ENCODE assay signal across 2 cellular contexts in the genomic region with DNA sequence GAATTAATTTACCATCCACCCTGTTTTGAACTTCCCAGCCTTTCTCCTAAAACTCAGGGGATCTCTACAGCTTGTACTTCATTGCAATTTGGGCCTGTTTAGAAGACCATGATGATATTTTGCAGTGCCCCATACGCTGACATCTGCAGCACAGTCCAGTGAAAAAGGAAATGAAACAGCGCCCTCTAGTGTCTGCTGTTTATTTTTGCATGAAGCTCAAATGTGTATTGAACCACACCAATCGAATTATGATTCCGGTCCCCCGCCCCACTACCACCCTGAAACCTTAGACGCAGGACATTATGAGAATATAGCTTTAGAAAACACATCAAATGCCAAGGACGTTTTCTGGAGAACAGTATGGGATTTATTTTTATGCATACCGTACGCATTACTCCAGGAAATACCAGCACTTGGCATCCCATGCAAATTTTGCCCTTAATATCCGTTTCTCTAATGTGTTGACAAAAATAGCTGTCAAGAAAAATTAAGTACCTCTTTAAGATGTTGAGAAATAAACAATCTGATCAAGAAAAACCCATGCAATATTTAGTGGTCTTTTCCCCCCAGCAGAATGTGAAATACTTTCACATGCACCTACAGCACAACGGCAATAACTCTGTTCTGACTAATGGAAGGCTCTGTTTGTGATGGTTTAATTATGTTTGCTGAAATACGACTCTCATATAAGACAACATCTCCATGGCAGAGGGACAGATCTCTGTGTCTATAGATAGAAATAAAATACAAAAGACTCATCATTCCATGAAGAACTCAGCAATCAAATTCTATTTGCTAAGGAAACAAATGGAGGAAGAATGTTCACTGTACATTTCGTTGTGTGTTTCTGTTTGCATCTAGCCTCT.
TF ChIP-seq lines count a peak whose summit lies in the region.

No MANE protein-coding gene starts in this region.

TF ChIP-seq in HCT116, 20 proteins besides CTCF, POLR2A, EP300 and RAD21 (continued from another document):
- TF ChIP-seq POLR2AphosphoS5 (IDR thresholded peaks at IDR 0.05; ENCODE audit: low read depth, low read length) (no peak), FOSL1 (IDR thresholded peaks at IDR 0.05; ENCODE audit: low read depth) (no peak), JUND (IDR thresholded peaks at IDR 0.05) (no peak), YY1 (IDR thresholded peaks at IDR 0.05; ENCODE audit: extremely low read depth, insufficient replicate concordance, low read depth, low read length) (no peak), ZNF274 (IDR thresholded peaks at IDR 0.05; ENCODE audit: low read depth, low read length) (no peak), EZH2phosphoT487 (IDR thresholded peaks at IDR 0.05; ENCODE audit: borderline replicate concordance) (no peak), CBX3 (IDR thresholded peaks at IDR 0.05; ENCODE audit: low read depth) (no peak), EGR1 (IDR thresholded peaks at IDR 0.05; ENCODE audit: low read depth) (no peak), ELF1 (IDR thresholded peaks at IDR 0.05; ENCODE audit: borderline replicate concordance, low read depth) (no peak), ZFX (IDR thresholded peaks at IDR 0.05) (no peak), CEBPB (IDR thresholded peaks at IDR 0.05; ENCODE audit: low read depth) (no peak), SIN3A (IDR thresholded peaks at IDR 0.05; ENCODE audit: low read depth) (no peak)
- TF ChIP-seq, protein P1, sequence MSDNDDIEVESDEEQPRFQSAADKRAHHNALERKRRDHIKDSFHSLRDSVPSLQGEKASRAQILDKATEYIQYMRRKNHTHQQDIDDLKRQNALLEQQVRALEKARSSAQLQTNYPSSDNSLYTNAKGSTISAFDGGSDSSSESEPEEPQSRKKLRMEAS (IDR thresholded peaks at IDR 0.05), result no peak
- TF ChIP-seq, protein P2, sequence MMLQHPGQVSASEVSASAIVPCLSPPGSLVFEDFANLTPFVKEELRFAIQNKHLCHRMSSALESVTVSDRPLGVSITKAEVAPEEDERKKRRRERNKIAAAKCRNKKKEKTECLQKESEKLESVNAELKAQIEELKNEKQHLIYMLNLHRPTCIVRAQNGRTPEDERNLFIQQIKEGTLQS (IDR thresholded peaks at IDR 0.05), result no peak
- TF ChIP-seq, protein P3, sequence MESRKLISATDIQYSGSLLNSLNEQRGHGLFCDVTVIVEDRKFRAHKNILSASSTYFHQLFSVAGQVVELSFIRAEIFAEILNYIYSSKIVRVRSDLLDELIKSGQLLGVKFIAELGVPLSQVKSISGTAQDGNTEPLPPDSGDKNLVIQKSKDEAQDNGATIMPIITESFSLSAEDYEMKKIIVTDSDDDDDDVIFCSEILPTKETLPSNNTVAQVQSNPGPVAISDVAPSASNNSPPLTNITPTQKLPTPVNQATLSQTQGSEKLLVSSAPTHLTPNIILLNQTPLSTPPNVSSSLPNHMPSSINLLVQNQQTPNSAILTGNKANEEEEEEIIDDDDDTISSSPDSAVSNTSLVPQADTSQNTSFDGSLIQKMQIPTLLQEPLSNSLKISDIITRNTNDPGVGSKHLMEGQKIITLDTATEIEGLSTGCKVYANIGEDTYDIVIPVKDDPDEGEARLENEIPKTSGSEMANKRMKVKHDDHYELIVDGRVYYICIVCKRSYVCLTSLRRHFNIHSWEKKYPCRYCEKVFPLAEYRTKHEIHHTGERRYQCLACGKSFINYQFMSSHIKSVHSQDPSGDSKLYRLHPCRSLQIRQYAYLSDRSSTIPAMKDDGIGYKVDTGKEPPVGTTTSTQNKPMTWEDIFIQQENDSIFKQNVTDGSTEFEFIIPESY (IDR thresholded peaks at IDR 0.05; ENCODE audit: extremely low read depth, insufficient replicate concordance, low read length), result no peak
TF ChIP-seq in HCT116: peak in this region for 0.

TF ChIP-seq in HepG2, 621 proteins besides CTCF, POLR2A, EP300 and RAD21 (continued from another document):
- TF ChIP-seq, protein P4, sequence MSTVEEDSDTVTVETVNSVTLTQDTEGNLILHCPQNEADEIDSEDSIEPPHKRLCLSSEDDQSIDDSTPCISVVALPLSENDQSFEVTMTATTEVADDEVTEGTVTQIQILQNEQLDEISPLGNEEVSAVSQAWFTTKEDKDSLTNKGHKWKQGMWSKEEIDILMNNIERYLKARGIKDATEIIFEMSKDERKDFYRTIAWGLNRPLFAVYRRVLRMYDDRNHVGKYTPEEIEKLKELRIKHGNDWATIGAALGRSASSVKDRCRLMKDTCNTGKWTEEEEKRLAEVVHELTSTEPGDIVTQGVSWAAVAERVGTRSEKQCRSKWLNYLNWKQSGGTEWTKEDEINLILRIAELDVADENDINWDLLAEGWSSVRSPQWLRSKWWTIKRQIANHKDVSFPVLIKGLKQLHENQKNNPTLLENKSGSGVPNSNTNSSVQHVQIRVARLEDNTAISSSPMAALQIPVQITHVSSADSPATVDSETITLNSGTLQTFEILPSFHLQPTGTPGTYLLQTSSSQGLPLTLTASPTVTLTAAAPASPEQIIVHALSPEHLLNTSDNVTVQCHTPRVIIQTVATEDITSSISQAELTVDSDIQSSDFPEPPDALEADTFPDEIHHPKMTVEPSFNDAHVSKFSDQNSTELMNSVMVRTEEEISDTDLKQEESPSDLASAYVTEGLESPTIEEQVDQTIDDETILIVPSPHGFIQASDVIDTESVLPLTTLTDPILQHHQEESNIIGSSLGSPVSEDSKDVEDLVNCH (CRISPR knock-in tag; IDR thresholded peaks at IDR 0.05), result no peak
- TF ChIP-seq, protein P5, sequence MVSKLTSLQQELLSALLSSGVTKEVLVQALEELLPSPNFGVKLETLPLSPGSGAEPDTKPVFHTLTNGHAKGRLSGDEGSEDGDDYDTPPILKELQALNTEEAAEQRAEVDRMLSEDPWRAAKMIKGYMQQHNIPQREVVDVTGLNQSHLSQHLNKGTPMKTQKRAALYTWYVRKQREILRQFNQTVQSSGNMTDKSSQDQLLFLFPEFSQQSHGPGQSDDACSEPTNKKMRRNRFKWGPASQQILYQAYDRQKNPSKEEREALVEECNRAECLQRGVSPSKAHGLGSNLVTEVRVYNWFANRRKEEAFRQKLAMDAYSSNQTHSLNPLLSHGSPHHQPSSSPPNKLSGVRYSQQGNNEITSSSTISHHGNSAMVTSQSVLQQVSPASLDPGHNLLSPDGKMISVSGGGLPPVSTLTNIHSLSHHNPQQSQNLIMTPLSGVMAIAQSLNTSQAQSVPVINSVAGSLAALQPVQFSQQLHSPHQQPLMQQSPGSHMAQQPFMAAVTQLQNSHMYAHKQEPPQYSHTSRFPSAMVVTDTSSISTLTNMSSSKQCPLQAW (CRISPR knock-in tag; IDR thresholded peaks at IDR 0.05), result no peak
- TF ChIP-seq, protein P6, sequence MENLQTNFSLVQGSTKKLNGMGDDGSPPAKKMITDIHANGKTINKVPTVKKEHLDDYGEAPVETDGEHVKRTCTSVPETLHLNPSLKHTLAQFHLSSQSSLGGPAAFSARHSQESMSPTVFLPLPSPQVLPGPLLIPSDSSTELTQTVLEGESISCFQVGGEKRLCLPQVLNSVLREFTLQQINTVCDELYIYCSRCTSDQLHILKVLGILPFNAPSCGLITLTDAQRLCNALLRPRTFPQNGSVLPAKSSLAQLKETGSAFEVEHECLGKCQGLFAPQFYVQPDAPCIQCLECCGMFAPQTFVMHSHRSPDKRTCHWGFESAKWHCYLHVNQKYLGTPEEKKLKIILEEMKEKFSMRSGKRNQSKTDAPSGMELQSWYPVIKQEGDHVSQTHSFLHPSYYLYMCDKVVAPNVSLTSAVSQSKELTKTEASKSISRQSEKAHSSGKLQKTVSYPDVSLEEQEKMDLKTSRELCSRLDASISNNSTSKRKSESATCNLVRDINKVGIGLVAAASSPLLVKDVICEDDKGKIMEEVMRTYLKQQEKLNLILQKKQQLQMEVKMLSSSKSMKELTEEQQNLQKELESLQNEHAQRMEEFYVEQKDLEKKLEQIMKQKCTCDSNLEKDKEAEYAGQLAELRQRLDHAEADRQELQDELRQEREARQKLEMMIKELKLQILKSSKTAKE (CRISPR knock-in tag; IDR thresholded peaks at IDR 0.05; ENCODE audit: borderline replicate concordance), result no peak
- TF ChIP-seq ZNF788 (CRISPR knock-in tag; IDR thresholded peaks at IDR 0.05; ENCODE audit: borderline replicate concordance) (no peak), ZNF598 (CRISPR knock-in tag; IDR thresholded peaks at IDR 0.05; ENCODE audit: borderline replicate concordance) (no peak), SMC3 (IDR thresholded peaks at IDR 0.05; ENCODE audit: low read length) (peak; percentile 71; the same call in 1 of the 2 replicates), ZNF558 (CRISPR knock-in tag; IDR thresholded peaks at IDR 0.05; ENCODE audit: borderline replicate concordance) (no peak), ZFP36L2 (CRISPR knock-in tag; IDR thresholded peaks at IDR 0.05) (no peak), ZNF367 (CRISPR knock-in tag; IDR thresholded peaks at IDR 0.05; ENCODE audit: borderline replicate concordance) (no peak), KMT2B (CRISPR knock-in tag; IDR thresholded peaks at IDR 0.05) (no peak), BCL6 (CRISPR knock-in tag; IDR thresholded peaks at IDR 0.05) (no peak), ZSCAN12 (CRISPR knock-in tag; IDR thresholded peaks at IDR 0.05) (no peak)
- TF ChIP-seq, protein P7, sequence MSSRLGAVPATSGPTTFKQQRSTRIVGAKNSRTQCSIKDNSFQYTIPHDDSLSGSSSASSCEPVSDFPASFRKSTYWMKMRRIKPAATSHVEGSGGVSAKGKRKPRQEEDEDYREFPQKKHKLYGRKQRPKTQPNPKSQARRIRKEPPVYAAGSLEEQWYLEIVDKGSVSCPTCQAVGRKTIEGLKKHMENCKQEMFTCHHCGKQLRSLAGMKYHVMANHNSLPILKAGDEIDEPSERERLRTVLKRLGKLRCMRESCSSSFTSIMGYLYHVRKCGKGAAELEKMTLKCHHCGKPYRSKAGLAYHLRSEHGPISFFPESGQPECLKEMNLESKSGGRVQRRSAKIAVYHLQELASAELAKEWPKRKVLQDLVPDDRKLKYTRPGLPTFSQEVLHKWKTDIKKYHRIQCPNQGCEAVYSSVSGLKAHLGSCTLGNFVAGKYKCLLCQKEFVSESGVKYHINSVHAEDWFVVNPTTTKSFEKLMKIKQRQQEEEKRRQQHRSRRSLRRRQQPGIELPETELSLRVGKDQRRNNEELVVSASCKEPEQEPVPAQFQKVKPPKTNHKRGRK (CRISPR knock-in tag; IDR thresholded peaks at IDR 0.05), result no peak
